Comparison of ENCODE assay signal across 8 cellular contexts in the genomic region with DNA sequence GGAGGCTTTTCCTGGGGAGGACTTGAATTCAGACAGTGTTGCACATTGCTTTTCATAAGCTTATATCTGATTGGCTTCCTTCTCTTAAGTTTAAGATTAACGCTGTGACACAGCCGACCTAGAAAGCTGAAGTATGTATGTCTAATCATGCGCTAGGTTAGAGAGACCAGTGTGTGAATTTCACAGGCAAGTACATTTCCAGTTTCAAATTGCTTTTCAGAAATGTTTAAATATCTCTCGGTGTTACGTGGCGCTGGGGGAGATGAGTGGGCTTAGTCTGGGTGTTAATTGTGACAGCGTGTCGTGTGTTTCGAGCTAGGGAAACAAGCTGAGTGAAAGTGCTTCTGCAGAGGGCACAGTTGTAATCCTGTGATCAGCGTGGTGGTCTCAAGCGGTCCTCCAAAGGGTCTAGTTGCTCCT.
DNase-seq lines count a peak whose midpoint lies in the region; ATAC-seq lines count a peak whose summit lies in the region.

No MANE protein-coding gene starts in this region.

- H3K4me1 ChIP-seq in iPS-20b (ENCODE audit: insufficient read depth, low read length): peaks cover 32% of the 10 kb centered on the region
- peaks cover 22 to 27% (median 23%) of the 10 kb centered on the region in 3 donors for H3K4me1 ChIP-seq in skeletal muscle tissue (ENCODE audit: control insufficient read depth in 3 of 3, insufficient read depth in 3 of 3, low read length in 3 of 3)

- H3K9me3 ChIP-seq in iPS-20b (ENCODE audit: insufficient read depth, low read depth, low read length) (no peaks in the 10 kb centered on the region), skeletal muscle tissue (ENCODE audit: control insufficient read depth in 3 of 3, low read length in 3 of 3) (no peaks in the 10 kb centered on the region)

- H3K9ac ChIP-seq in iPS-20b (ENCODE audit: low read depth, low read length) (peak overlapping the region; percentile 47), skeletal muscle tissue (ENCODE audit: low read depth in 1 of 3, low read length in 3 of 3) (peak overlapping the region; percentile 58 to 76 (median 76))

- H3K4me3 ChIP-seq in iPS-20b (ENCODE audit: low read length) (peak overlapping the region; percentile 36; the same call in 1 of the 2 replicates), skeletal muscle tissue (ENCODE audit: low read length in 3 of 3) (peak overlapping the region; percentile 66 to 82 (median 78))

- H3K36me3 ChIP-seq in iPS-20b (ENCODE audit: insufficient read depth, low read depth, low read length) (no peaks in the 10 kb centered on the region), skeletal muscle tissue (ENCODE audit: control insufficient read depth in 3 of 3, insufficient read depth in 3 of 3, low read length in 3 of 3) (no peaks in the 10 kb centered on the region)

- no peak for DNase-seq in activated T-cell treated with anti-CD3 and anti-CD28 coated beads, Interleukin-2, amount 50 U/mL, for 48 hours
- DNase-seq in NCI-H1048 (lab: John Stamatoyannopoulos, UW): no peak
- no peak for DNase-seq in activated CD8-positive, alpha-beta memory T cell treated with anti-CD3 and anti-CD28 coated beads for 24 hours

- ATAC-seq in GM19452 (IDR thresholded peaks at IDR 0.05; ENCODE audit: unreplicated experiment) (peak; percentile 39), GM21825 (IDR thresholded peaks at IDR 0.05; ENCODE audit: unreplicated experiment) (no peak)

- H3K27me3 ChIP-seq in iPS-20b (ENCODE audit: insufficient read depth, low read length): no peaks in the 10 kb centered on the region
- no peaks in the 10 kb centered on the region for H3K27me3 ChIP-seq in skeletal muscle tissue (ENCODE audit: control insufficient read depth in 3 of 3, insufficient read depth in 3 of 3, low read length in 3 of 3)

- H3K27ac ChIP-seq in adipose tissue (ENCODE audit: low read depth, low read length) (peak overlapping the region; percentile 33), iPS-20b (ENCODE audit: low read length) (peak overlapping the region; percentile 8), skeletal muscle tissue (ENCODE audit: low read depth, low read length) (peak overlapping the region; percentile 77)

- 56 to 58% (median 57%) methylated on average over 11 of the region's 11 CpGs for WGBS in adipose tissue, 3 donors

Comparison
In these comparisons a context has a peak if more than half of its experiments do, and no peak if none do; other contexts are left out.
1. H3K27ac ChIP-seq: peak in every context shown above with its lines; median percentile 77 in skeletal muscle tissue; 33 in adipose tissue; 8 in iPS-20b.